ENCODE assay signal across 8 cellular contexts in the genomic region with DNA sequence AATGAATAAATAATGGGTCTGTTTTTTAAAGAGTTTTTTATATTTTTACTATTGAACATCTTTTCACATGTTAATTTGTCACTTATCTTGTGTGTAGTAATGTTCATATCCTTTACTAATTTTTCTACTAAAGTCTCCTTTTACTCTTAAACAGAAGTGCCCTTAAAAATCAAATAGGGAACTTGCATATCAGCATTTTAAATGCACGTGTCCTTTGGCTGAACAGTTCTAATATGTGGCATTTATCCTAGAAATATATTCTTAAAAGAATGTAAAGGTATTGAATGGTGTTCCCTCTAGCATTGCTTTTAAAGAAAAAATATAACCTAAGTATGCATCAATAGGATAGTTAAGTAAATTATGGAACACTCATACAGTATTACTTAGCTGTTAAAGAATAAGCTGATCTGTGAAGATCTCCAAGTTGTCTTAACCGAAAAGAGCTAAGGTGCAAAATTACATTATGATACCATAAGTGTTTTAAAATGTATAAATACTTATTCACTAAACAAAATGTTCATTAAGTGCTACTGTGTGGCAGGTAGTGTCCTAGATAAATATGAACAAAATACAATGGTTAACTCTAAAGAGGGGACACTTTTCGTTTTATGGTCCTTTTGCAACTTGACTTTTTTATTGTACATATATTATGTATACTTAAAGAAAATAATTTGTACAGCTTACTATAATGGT. TPM values are rescaled to one million over a fixed set of nuclear protein-coding genes. Genes with fewer than 3 reads are reported as not detected.
DNase-seq lines count a peak whose midpoint lies in the region; ATAC-seq, FAIRE-seq and TF ChIP-seq lines count a peak whose summit lies in the region.

No MANE protein-coding gene starts in this region.

- peaks cover 0 to 55% (median 18%) of the 10 kb centered on the region in 9 donors for H3K36me3 ChIP-seq in heart right ventricle
- peaks cover 0 to 6% of the 10 kb centered on the region in 2 experiments; a peak in 2 of 4 replicates for H3K36me3 ChIP-seq in GM12878 (ENCODE audit: control insufficient read depth in 2 of 2, insufficient read depth in 2 of 2, low read length in 1 of 2)
- peaks cover 13 to 40% of the 10 kb centered on the region in 2 experiments for H3K36me3 ChIP-seq in mesenchymal stem cell (ENCODE audit: control insufficient read depth in 1 of 2, insufficient read depth in 2 of 2, low read depth in 1 of 2, low read length in 2 of 2)
- H3K36me3 ChIP-seq in urinary bladder (ENCODE audit: insufficient read depth): no peaks in the 10 kb centered on the region

- no peak overlapping the region for H4K8ac ChIP-seq in mesenchymal stem cell (ENCODE audit: low read length)

- H3K9me3 ChIP-seq in heart right ventricle (peaks cover 0 to 10% (median 0%) of the 10 kb centered on the region in 11 donors), GM12878 (replicated peaks; ENCODE audit: control insufficient read depth, insufficient read depth, low read length) (peaks cover 1% of the 10 kb centered on the region; the same call in 1 of the 3 replicates), mesenchymal stem cell (ENCODE audit: control insufficient read depth, low read length) (no peaks in the 10 kb centered on the region)

- TF ChIP-seq POLR2A in GM12878 (IDR thresholded peaks at IDR 0.05; ENCODE audit: low read depth, low read length): no peak

- no peak overlapping the region for H2BK12ac ChIP-seq in mesenchymal stem cell (ENCODE audit: low read length in 2 of 2)

- H2AK5ac ChIP-seq in mesenchymal stem cell (ENCODE audit: low read length, severe bottlenecking): no peak overlapping the region

- H3K9ac ChIP-seq in GM12878 (ENCODE audit: control insufficient read depth, insufficient read depth, low read length): peak overlapping the region; percentile 69
- H3K9ac ChIP-seq in mesenchymal stem cell (ENCODE audit: low read length): peak overlapping the region; percentile 91

- no peaks in the 10 kb centered on the region for H3K79me2 ChIP-seq in GM12878 (ENCODE audit: control insufficient read depth, insufficient read depth, low read length)

- H3K4me1 ChIP-seq in heart right ventricle (peaks cover 0 to 16% (median 11%) of the 10 kb centered on the region in 9 donors), GM12878 (ENCODE audit: control insufficient read depth, insufficient read depth, low read length) (no peaks in the 10 kb centered on the region), mesenchymal stem cell (ENCODE audit: control insufficient read depth, insufficient read depth, low read depth, low read length) (peaks cover 2% of the 10 kb centered on the region), urinary bladder (ENCODE audit: insufficient read depth) (no peaks in the 10 kb centered on the region)

- CTCF ChIA-PET in GM12878 (lab: Yijun Ruan, JAX): interaction anchor here (0.9 to 1.3 kb wide), 3 partner anchors 28 to 103 kb away, joined by 3 to 4 read pairs (median 3); partner anchors contain the start of gene ZKSCAN4

- H2BK120ac ChIP-seq in mesenchymal stem cell (ENCODE audit: low read depth, low read length): no peak overlapping the region

- H2BK5ac ChIP-seq in mesenchymal stem cell (ENCODE audit: low read depth, low read length, poor library complexity, severe bottlenecking): no peak overlapping the region

- H3K23ac ChIP-seq in mesenchymal stem cell (ENCODE audit: low read length in 2 of 2): no peak overlapping the region

- in situ Hi-C loops in GM12878 (cut with MboI): no loop called here

- TF ChIP-seq EP300 in GM12878 (IDR thresholded peaks at IDR 0.05; ENCODE audit: borderline replicate concordance in 1 of 2, control insufficient read depth in 1 of 2, low read depth in 2 of 2, low read length in 2 of 2): no peak

- no peak overlapping the region for H3K14ac ChIP-seq in mesenchymal stem cell (ENCODE audit: low read length in 2 of 2)

- no TSS peak for BruUV-seq in GM12878 (replicated peaks; lab: Mats Ljungman, UMichigan)

- POLR2A ChIA-PET in GM12878 (lab: Charles Lee): interaction anchor here (0.7 to 2.0 kb wide), 6 partner anchors 10 to 57 kb away, joined by 3 to 6 read pairs (median 4); partner anchors contain the start of genes ZKSCAN4 and ZSCAN31

- no peak for ATAC-seq in heart right ventricle
- ATAC-seq in Right ventricle myocardium superior (ENCODE audit: poor library complexity): no peak
- no peak for ATAC-seq in GM12878
- ATAC-seq in GM18517 (IDR thresholded peaks at IDR 0.05; ENCODE audit: unreplicated experiment): no peak
- ATAC-seq in GM18909 (IDR thresholded peaks at IDR 0.05; ENCODE audit: poor library complexity, unreplicated experiment): no peak

- SMC1A ChIA-PET in GM12878 (lab: Charles Lee; ENCODE audit: uncharacterized antibody, unreplicated experiment): interaction anchor here (1.0 to 4.9 kb wide), 9 partner anchors 9 to 75 kb away, joined by 3 to 27 read pairs (median 4); partner anchors contain the start of genes ZKSCAN3, ZKSCAN4, ZSCAN26 and ZSCAN31

- H3K27ac ChIP-seq in heart right ventricle (peak overlapping the region in 7 of 10 donors; percentile 43 to 77 (median 62)), GM12878 (ENCODE audit: control insufficient read depth, insufficient read depth) (no peak overlapping the region), mesenchymal stem cell (ENCODE audit: low read length, poor library complexity, severe bottlenecking) (no peak overlapping the region), urinary bladder (ENCODE audit: low read depth) (no peak overlapping the region)

- FAIRE-seq in GM12878 (lab: Jason Lieb, UNC): no peak

- no peak for TF ChIP-seq RAD21 in GM12878 (IDR thresholded peaks at IDR 0.05; ENCODE audit: insufficient read depth, low read depth, low read length)

- H3K4ac ChIP-seq in mesenchymal stem cell (ENCODE audit: low read depth in 1 of 2, low read length in 2 of 2): no peak overlapping the region

- H3K4me3 ChIP-seq in heart right ventricle (peak overlapping the region; percentile 47 to 88 (median 76)), GM12878 (peak overlapping the region; percentile 71; the same call in 1 of the 2 replicates), mesenchymal stem cell (ENCODE audit: insufficient read depth in 1 of 2, low read depth in 1 of 2, low read length in 2 of 2) (peak overlapping the region in 1 of 2 experiments; percentile 95), urinary bladder (ENCODE audit: low read depth, low read length) (peak overlapping the region; percentile 63)

- no peak for TF ChIP-seq CTCF in heart right ventricle (IDR thresholded peaks at IDR 0.05)
- no peak for TF ChIP-seq CTCF in GM12878 (IDR thresholded peaks at IDR 0.05 in 2 of 3, conservative IDR thresholded peaks at IDR 0.05 in 1 of 3; ENCODE audit: control insufficient read depth in 2 of 3, extremely low read depth in 1 of 3, insufficient read depth in 1 of 3, low read depth in 3 of 3, low read length in 3 of 3)

- peak overlapping the region; percentile 85 for H3K4me2 ChIP-seq in GM12878 (ENCODE audit: control insufficient read depth, insufficient read depth)
- peak overlapping the region; percentile 90 for H3K4me2 ChIP-seq in mesenchymal stem cell (ENCODE audit: low read length, poor library complexity, severe bottlenecking)

- no peak overlapping the region for H3K18ac ChIP-seq in mesenchymal stem cell (ENCODE audit: low read depth in 1 of 2, low read length in 2 of 2)

- DNase-seq in heart right ventricle (no peak), Right ventricle myocardium superior (no peak), GM12878 (ENCODE audit: low read depth, low spot score) (no peak), mesenchymal stem cell (no peak), NCI-H345 treated with DMSO at 0.1 percent for 48 hours (lab: John Stamatoyannopoulos, UW; ENCODE audit: unreplicated experiment) (no peak)

- H3K27me3 ChIP-seq in heart right ventricle (peaks cover 0 to 6% (median 0%) of the 10 kb centered on the region in 7 donors), GM12878 (replicated peaks in 1 of 2; ENCODE audit: control insufficient read depth in 2 of 2, insufficient read depth in 2 of 2, low read length in 1 of 2) (no peaks in the 10 kb centered on the region), mesenchymal stem cell (ENCODE audit: control insufficient read depth in 1 of 2, insufficient read depth in 1 of 2, low read length in 2 of 2) (no peaks in the 10 kb centered on the region)

- RAD21 ChIA-PET in GM12878 (lab: Charles Lee; ENCODE audit: unreplicated experiment): interaction anchor here (0.9 to 3.2 kb wide), 4 partner anchors 13 to 139 kb away, joined by 3 to 14 read pairs (median 6); partner anchors contain the start of genes ZKSCAN3, ZKSCAN8 and ZSCAN26

- intact Hi-C loops in heart right ventricle (cut with DNase I) (loop anchor here in 6 of 10 donors (2.0 to 10.0 kb wide), 5 partner anchors 52 to 76 kb away; partner anchors contain the start of genes ZSCAN31 (in 3 of the 6) and ZKSCAN3 (in 1 of the 6)), Right ventricle myocardium superior (cut with DNase I) (no loop called here), GM12878 (cut with micrococcal nuclease; ENCODE audit: unreplicated experiment) (loop anchor here (5.0 kb wide), 1 partner anchor 67 kb away; the partner anchor contains the start of gene ZKSCAN3)

- WGBS in heart right ventricle, 2 donors: 46 to 48% methylated on average over 3 of the region's 3 CpGs
- WGBS in GM12878 (ENCODE audit: insufficient coverage, insufficient replicate concordance, low lambda C conversion rate, missing lambda C conversion rate): 49% methylated on average over 3 of the region's 3 CpGs
- 60% methylated on average over 1 of the region's 3 CpGs for WGBS in mesenchymal stem cell
- WGBS in urinary bladder: 46% methylated on average over 3 of the region's 3 CpGs

- peak overlapping the region; percentile 88 for H2AFZ ChIP-seq in GM12878 (ENCODE audit: control insufficient read depth, low read depth, low read length)
- H2AFZ ChIP-seq in mesenchymal stem cell (ENCODE audit: low read depth, low read length): no peak overlapping the region

- H3K79me1 ChIP-seq in mesenchymal stem cell (replicated peaks; ENCODE audit: low read length, poor library complexity, severe bottlenecking): peaks cover 25% of the 10 kb centered on the region

- no peak overlapping the region for H2BK15ac ChIP-seq in mesenchymal stem cell (ENCODE audit: low read depth, poor library complexity, severe bottlenecking)

- H4K20me1 ChIP-seq in GM12878 (ENCODE audit: control insufficient read depth, insufficient read depth): no peaks in the 10 kb centered on the region

- no peak overlapping the region for H4K91ac ChIP-seq in mesenchymal stem cell (ENCODE audit: low read length)

RNA-seq across cellular contexts. Expression of gene PGBD1, which starts 0.6 kb away (rescaled TPM):
- total RNA-seq in heart right ventricle: 1 to 10 TPM; 1.6 to 3.6 (median 2.7) TPM
- polyA plus RNA-seq in heart right ventricle: 1 to 10 TPM; 2.9 to 4.6 TPM
- 2.3 TPM for total RNA-seq in Right ventricle myocardium superior
- 6.6 and 7.0 TPM in 2 replicates for total RNA-seq in GM12878 (2013; cell fraction: nucleolus; rRNA removed)
- 3.7 and 4.4 TPM in 2 replicates for total RNA-seq in GM12878 (2014; rRNA removed)
- 3.9 and 4.2 TPM in 2 replicates for total RNA-seq in GM12878 (2014; rRNA removed; fragmentation: Illumina TruSeq; extraction: Trizol)
- total RNA-seq in GM12878 (2021): 3.0 and 3.7 TPM in 2 replicates
- 1.3 TPM for polyA plus RNA-seq in GM12878 (2011; ENCODE audit: low read depth)
- 1.9 and 2.5 TPM in 2 replicates for polyA plus RNA-seq in GM12878 (2011; rRNA removed)
- 1.0 and 1.5 TPM in 2 replicates for polyA plus RNA-seq in GM12878 (2011; cell fraction: cytosol; rRNA removed)
- polyA plus RNA-seq in GM12878 (2011; cell fraction: nucleus; rRNA removed): 3.1 and 3.6 TPM in 2 replicates
- polyA plus RNA-seq in GM12878 (2012): 1.5 and 1.7 TPM in 2 replicates
- polyA plus RNA-seq in GM12878 (2014; fragmentation: Illumina TruSeq; extraction: Trizol): 4.4 and 4.8 TPM in 2 replicates
- 1 to 10 TPM; 2.0 to 2.2 TPM for polyA plus RNA-seq in GM12878 (2014; fragmentation: Nextera tagmentation; extraction: Ambion mirVana)
- 2.9 and 3.8 TPM in 2 replicates for polyA plus RNA-seq in GM12878 (2014; rRNA removed)
- 1 to 10 TPM; 4.5 to 4.9 TPM for polyA plus RNA-seq in GM12878 (2016; fragmentation: Nextera tagmentation; extraction: Ambion mirVana)
- 1.0 and 2.0 TPM in 2 replicates for polyA minus RNA-seq in GM12878 (2011; rRNA and poly(A)+ RNA removed)
- 0.83 and 0.94 TPM in 2 replicates for polyA minus RNA-seq in GM12878 (2011; cell fraction: cytosol; rRNA and poly(A)+ RNA removed)
- 1.1 TPM in 2 replicates for polyA minus RNA-seq in GM12878 (2011; cell fraction: nucleus; rRNA and poly(A)+ RNA removed)
- 3.7 TPM for polyA plus RNA-seq in mesenchymal stem cell (2013, experiment 1 of 2)
- polyA plus RNA-seq in mesenchymal stem cell (2013, experiment 2 of 2): 3.8 TPM
- 8.7 TPM for total RNA-seq in urinary bladder
- 4.7 TPM for polyA plus RNA-seq in urinary bladder

RNA-seq across cellular contexts. Expression of gene ZSCAN26, which starts 13.8 kb away (rescaled TPM):
- 10 to 100 TPM in 9 of 10 donors, 1 to 10 TPM in 1; 8.9 to 17.8 (median 12.8) TPM for total RNA-seq in heart right ventricle
- polyA plus RNA-seq in heart right ventricle: 10 to 100 TPM in 1 of 2 donors, 1 to 10 TPM in 1; 7.5 to 12.7 TPM
- 14.0 TPM for total RNA-seq in Right ventricle myocardium superior
- total RNA-seq in GM12878 (2013; cell fraction: nucleolus; rRNA removed): 36.7 and 38.1 TPM in 2 replicates
- total RNA-seq in GM12878 (2014; rRNA removed): 4.5 and 8.7 TPM in 2 replicates
- 7.4 and 7.6 TPM in 2 replicates for total RNA-seq in GM12878 (2014; rRNA removed; fragmentation: Illumina TruSeq; extraction: Trizol)
- 5.4 and 7.4 TPM in 2 replicates for total RNA-seq in GM12878 (2021)
- 6.4 TPM for polyA plus RNA-seq in GM12878 (2011; ENCODE audit: low read depth)
- 13.3 and 14.1 TPM in 2 replicates for polyA plus RNA-seq in GM12878 (2011; rRNA removed)
- 6.2 and 8.1 TPM in 2 replicates for polyA plus RNA-seq in GM12878 (2011; cell fraction: cytosol; rRNA removed)
- polyA plus RNA-seq in GM12878 (2011; cell fraction: nucleus; rRNA removed): 19.6 and 26.9 TPM in 2 replicates
- polyA plus RNA-seq in GM12878 (2012): 6.0 and 7.3 TPM in 2 replicates
- 8.9 and 14.6 TPM in 2 replicates for polyA plus RNA-seq in GM12878 (2014; fragmentation: Illumina TruSeq; extraction: Trizol)
- polyA plus RNA-seq in GM12878 (2014; fragmentation: Nextera tagmentation; extraction: Ambion mirVana): 1 to 10 TPM; 4.6 to 5.4 TPM
- 5.6 and 6.9 TPM in 2 replicates for polyA plus RNA-seq in GM12878 (2014; rRNA removed)
- polyA plus RNA-seq in GM12878 (2016; fragmentation: Nextera tagmentation; extraction: Ambion mirVana): 1 to 10 TPM; 5.9 to 6.0 TPM
- polyA minus RNA-seq in GM12878 (2011; rRNA and poly(A)+ RNA removed): 16.2 and 18.3 TPM in 2 replicates
- polyA minus RNA-seq in GM12878 (2011; cell fraction: cytosol; rRNA and poly(A)+ RNA removed): 1.7 and 2.7 TPM in 2 replicates
- polyA minus RNA-seq in GM12878 (2011; cell fraction: nucleus; rRNA and poly(A)+ RNA removed): 7.9 and 10.4 TPM in 2 replicates
- polyA plus RNA-seq in mesenchymal stem cell (2013, experiment 1 of 2): 6.9 TPM
- 6.6 TPM for polyA plus RNA-seq in mesenchymal stem cell (2013, experiment 2 of 2)
- 35.1 TPM for total RNA-seq in urinary bladder
- 15.5 TPM for polyA plus RNA-seq in urinary bladder

RNA-seq across cellular contexts. Expression of gene NKAPL, which starts 21.6 kb away (rescaled TPM):
- total RNA-seq in heart right ventricle (1 to 10 TPM; 2.7 to 8.5 (median 6.5) TPM), Right ventricle myocardium superior (5.1 TPM), GM12878 (2014; rRNA removed) (0.16 and 0.17 TPM in 2 replicates), GM12878 (2014; rRNA removed; fragmentation: Illumina TruSeq; extraction: Trizol) (0.27 and 0.32 TPM in 2 replicates), GM12878 (2021) (0.11 and 0.18 TPM in 2 replicates), urinary bladder (0.90 TPM)
- polyA plus RNA-seq in heart right ventricle (1 to 10 TPM; 7.6 to 9.7 TPM), GM12878 (2011; rRNA removed) (not detected in 2 replicates), GM12878 (2014; fragmentation: Illumina TruSeq; extraction: Trizol) (0.15 and 0.29 TPM in 2 replicates), GM12878 (2014; fragmentation: Nextera tagmentation; extraction: Ambion mirVana) (under 1 TPM; 0.10 to 0.22 TPM), GM12878 (2014; rRNA removed) (0.27 and 0.31 TPM in 2 replicates), GM12878 (2016; fragmentation: Nextera tagmentation; extraction: Ambion mirVana) (under 1 TPM; 0.19 to 0.48 TPM), urinary bladder (4.4 TPM)
- total RNA-seq in GM12878 (2013; cell fraction: nucleolus; rRNA removed): 0.29 TPM in 1 of 2 replicates, not detected in the other
- not detected for polyA plus RNA-seq in GM12878 (2011; ENCODE audit: low read depth)
- not detected in 2 replicates for polyA plus RNA-seq in GM12878 (2011; cell fraction: cytosol; rRNA removed)
- 0.07 TPM in 1 of 2 replicates, not detected in the other for polyA plus RNA-seq in GM12878 (2011; cell fraction: nucleus; rRNA removed)
- polyA plus RNA-seq in GM12878 (2012): 0.09 and 0.21 TPM in 2 replicates
- polyA minus RNA-seq in GM12878 (2011; rRNA and poly(A)+ RNA removed): not detected in 2 replicates
- polyA minus RNA-seq in GM12878 (2011; cell fraction: cytosol; rRNA and poly(A)+ RNA removed): not detected in 2 replicates
- polyA minus RNA-seq in GM12878 (2011; cell fraction: nucleus; rRNA and poly(A)+ RNA removed): not detected in 2 replicates
- polyA plus RNA-seq in mesenchymal stem cell (2013, experiment 1 of 2): not detected
- polyA plus RNA-seq in mesenchymal stem cell (2013, experiment 2 of 2): not detected

RNA-seq across cellular contexts. Expression of gene ZKSCAN4, which starts 28.7 kb away (rescaled TPM):
- 1 to 10 TPM in 9 of 10 donors, under 1 TPM in 1; 0.55 to 3.6 (median 2.9) TPM for total RNA-seq in heart right ventricle
- 1 to 10 TPM; 1.7 to 2.0 TPM for polyA plus RNA-seq in heart right ventricle
- 2.6 TPM for total RNA-seq in Right ventricle myocardium superior
- 7.5 and 8.4 TPM in 2 replicates for total RNA-seq in GM12878 (2013; cell fraction: nucleolus; rRNA removed)
- 4.4 and 5.8 TPM in 2 replicates for total RNA-seq in GM12878 (2014; rRNA removed)
- 5.8 and 6.1 TPM in 2 replicates for total RNA-seq in GM12878 (2014; rRNA removed; fragmentation: Illumina TruSeq; extraction: Trizol)
- total RNA-seq in GM12878 (2021): 5.8 and 6.4 TPM in 2 replicates
- polyA plus RNA-seq in GM12878 (2011; ENCODE audit: low read depth): 2.7 TPM
- polyA plus RNA-seq in GM12878 (2011; rRNA removed): 5.5 and 7.0 TPM in 2 replicates
- polyA plus RNA-seq in GM12878 (2011; cell fraction: cytosol; rRNA removed): 3.2 and 3.9 TPM in 2 replicates
- 4.3 and 4.9 TPM in 2 replicates for polyA plus RNA-seq in GM12878 (2011; cell fraction: nucleus; rRNA removed)
- polyA plus RNA-seq in GM12878 (2012): 3.3 and 5.0 TPM in 2 replicates
- 6.5 and 7.4 TPM in 2 replicates for polyA plus RNA-seq in GM12878 (2014; fragmentation: Illumina TruSeq; extraction: Trizol)
- polyA plus RNA-seq in GM12878 (2014; fragmentation: Nextera tagmentation; extraction: Ambion mirVana): 1 to 10 TPM; 3.0 to 3.3 TPM
- polyA plus RNA-seq in GM12878 (2014; rRNA removed): 4.3 and 4.8 TPM in 2 replicates
- polyA plus RNA-seq in GM12878 (2016; fragmentation: Nextera tagmentation; extraction: Ambion mirVana): 1 to 10 TPM; 4.9 to 5.1 TPM
- polyA minus RNA-seq in GM12878 (2011; rRNA and poly(A)+ RNA removed): 6.5 and 7.1 TPM in 2 replicates
- polyA minus RNA-seq in GM12878 (2011; cell fraction: cytosol; rRNA and poly(A)+ RNA removed): 2.7 and 3.2 TPM in 2 replicates
- 3.7 and 4.2 TPM in 2 replicates for polyA minus RNA-seq in GM12878 (2011; cell fraction: nucleus; rRNA and poly(A)+ RNA removed)
- polyA plus RNA-seq in mesenchymal stem cell (2013, experiment 1 of 2): 3.2 TPM
- 3.0 TPM for polyA plus RNA-seq in mesenchymal stem cell (2013, experiment 2 of 2)
- total RNA-seq in urinary bladder: 7.3 TPM
- polyA plus RNA-seq in urinary bladder: 4.0 TPM

RNA-seq across cellular contexts. Expression of gene ZSCAN31, which starts 55.2 kb away (rescaled TPM):
- 10 to 100 TPM in 8 of 10 donors, 1 to 10 TPM in 2; 8.0 to 17.4 (median 11.9) TPM for total RNA-seq in heart right ventricle
- polyA plus RNA-seq in heart right ventricle: 1 to 10 TPM; 3.3 to 7.1 TPM
- 8.1 TPM for total RNA-seq in Right ventricle myocardium superior
- 2.3 and 4.0 TPM in 2 replicates for total RNA-seq in GM12878 (2013; cell fraction: nucleolus; rRNA removed)
- total RNA-seq in GM12878 (2014; rRNA removed): 2.3 and 4.3 TPM in 2 replicates
- total RNA-seq in GM12878 (2014; rRNA removed; fragmentation: Illumina TruSeq; extraction: Trizol): 4.8 and 5.1 TPM in 2 replicates
- total RNA-seq in GM12878 (2021): 5.1 and 5.2 TPM in 2 replicates
- 2.2 TPM for polyA plus RNA-seq in GM12878 (2011; ENCODE audit: low read depth)
- polyA plus RNA-seq in GM12878 (2011; rRNA removed): 2.1 and 2.4 TPM in 2 replicates
- 1.1 and 1.9 TPM in 2 replicates for polyA plus RNA-seq in GM12878 (2011; cell fraction: cytosol; rRNA removed)
- 1.5 and 2.1 TPM in 2 replicates for polyA plus RNA-seq in GM12878 (2011; cell fraction: nucleus; rRNA removed)
- polyA plus RNA-seq in GM12878 (2012): 2.5 and 2.9 TPM in 2 replicates
- polyA plus RNA-seq in GM12878 (2014; fragmentation: Illumina TruSeq; extraction: Trizol): 4.6 and 7.2 TPM in 2 replicates
- polyA plus RNA-seq in GM12878 (2014; fragmentation: Nextera tagmentation; extraction: Ambion mirVana): 1 to 10 TPM; 1.6 to 2.0 TPM
- 3.0 and 3.8 TPM in 2 replicates for polyA plus RNA-seq in GM12878 (2014; rRNA removed)
- polyA plus RNA-seq in GM12878 (2016; fragmentation: Nextera tagmentation; extraction: Ambion mirVana): 1 to 10 TPM; 2.8 to 3.0 TPM
- 4.8 and 5.7 TPM in 2 replicates for polyA minus RNA-seq in GM12878 (2011; rRNA and poly(A)+ RNA removed)
- 1.9 and 3.5 TPM in 2 replicates for polyA minus RNA-seq in GM12878 (2011; cell fraction: cytosol; rRNA and poly(A)+ RNA removed)
- polyA minus RNA-seq in GM12878 (2011; cell fraction: nucleus; rRNA and poly(A)+ RNA removed): 1.9 and 2.4 TPM in 2 replicates
- polyA plus RNA-seq in mesenchymal stem cell (2013, experiment 1 of 2): 1.3 TPM
- 1.2 TPM for polyA plus RNA-seq in mesenchymal stem cell (2013, experiment 2 of 2)
- total RNA-seq in urinary bladder: 21.5 TPM
- polyA plus RNA-seq in urinary bladder: 10.1 TPM

Comparison
In these comparisons a context has a peak if more than half of its experiments do, and no peak if none do; other contexts are left out.
1. H3K27ac ChIP-seq: peak in heart right ventricle (7 of 10); none in GM12878 (single experiment), mesenchymal stem cell (single experiment) and urinary bladder (single experiment).